8 cellular contexts compared by ENCODE assay signal in the genomic region with DNA sequence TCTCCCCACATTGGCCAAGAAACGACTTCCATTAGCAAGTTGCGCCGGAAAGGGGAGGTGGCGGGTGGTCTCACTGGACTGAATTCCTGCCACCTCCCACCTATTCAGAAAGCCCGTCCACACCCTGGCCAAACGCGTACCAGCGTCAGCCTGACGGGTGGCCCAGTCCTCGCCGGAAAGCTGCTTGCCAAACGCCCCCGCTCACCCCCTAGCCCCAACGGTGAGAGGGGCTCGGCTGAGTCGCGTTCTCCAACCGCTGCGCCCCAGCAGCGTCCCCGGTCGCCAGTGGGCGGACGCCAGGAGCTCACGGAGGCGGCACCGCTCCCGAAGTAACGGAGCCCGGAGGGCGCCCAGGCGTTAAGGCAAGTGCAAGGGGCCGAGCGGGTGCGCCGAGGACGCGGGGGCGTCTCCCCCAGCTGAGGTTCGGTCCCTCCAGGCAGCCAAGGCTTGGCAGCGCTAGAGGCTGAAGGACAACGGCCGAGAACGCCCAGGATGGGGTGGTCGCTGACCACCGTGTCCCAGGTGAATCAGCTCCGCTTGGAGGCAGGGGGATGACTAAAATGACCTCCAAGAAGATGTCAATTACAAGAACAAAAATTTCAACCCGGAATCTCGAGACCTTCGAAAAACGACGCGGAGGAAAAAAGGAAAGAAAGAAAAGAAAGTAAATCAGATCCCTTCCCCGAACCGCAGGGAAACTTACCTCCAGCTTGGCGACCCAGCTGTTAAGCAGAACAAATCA.
DNase-seq lines count a peak whose midpoint lies in the region; ATAC-seq, FAIRE-seq and TF ChIP-seq lines count a peak whose summit lies in the region.

No MANE protein-coding gene starts in this region.

- no peak for TF ChIP-seq CTCF in KMS-11 (conservative IDR thresholded peaks at IDR 0.05; ENCODE audit: low read depth, low read length)
- no peak for TF ChIP-seq CTCF in K562 (IDR thresholded peaks at IDR 0.05 in 2 of 3, conservative IDR thresholded peaks at IDR 0.05 in 1 of 3; ENCODE audit: insufficient read depth in 2 of 3, low read depth in 1 of 3, low read length in 3 of 3)

- POLR2A ChIA-PET in K562 (lab: Yijun Ruan, JAX) = no interaction called here

- peak overlapping the region; percentile 80 for H3K4me2 ChIP-seq in KMS-11
- H3K4me2 ChIP-seq in K562 (ENCODE audit: insufficient read depth, low read length) = no peak overlapping the region

- peak overlapping the region; percentile 83 for H3K9ac ChIP-seq in KMS-11
- no peak overlapping the region; a peak in 1 of 4 replicates for H3K9ac ChIP-seq in K562 (ENCODE audit: insufficient read depth in 1 of 2, low read depth in 2 of 2, low read length in 2 of 2)

- ATAC-seq in K562 = no peak
- no peak for ATAC-seq in HG02970 (IDR thresholded peaks at IDR 0.05; ENCODE audit: low FRiP score, unreplicated experiment)
- no peak for ATAC-seq in GM21786 (IDR thresholded peaks at IDR 0.05; ENCODE audit: unreplicated experiment)

- H3K79me2 ChIP-seq in KMS-11 (ENCODE audit: insufficient read depth, low read depth) (peaks cover 57% of the 10 kb centered on the region), K562 (ENCODE audit: control insufficient read depth, insufficient read depth, low read length) (no peaks in the 10 kb centered on the region)

- H3K27ac ChIP-seq in KMS-11 (peak overlapping the region; percentile 97), K562 (ENCODE audit: extremely low read depth, low read depth, low read length) (no peak overlapping the region), layer of hippocampus (ENCODE audit: low read depth, low read length) (peak overlapping the region; percentile 66), substantia nigra (ENCODE audit: low read depth, low read length, poor library complexity, severe bottlenecking) (peak overlapping the region; percentile 49)

- H3K4me1 ChIP-seq in KMS-11 (ENCODE audit: low read depth, poor library complexity, severe bottlenecking) (peaks cover 29% of the 10 kb centered on the region), K562 (replicated peaks in 1 of 2; ENCODE audit: control insufficient read depth in 2 of 2, insufficient read depth in 2 of 2, low read length in 2 of 2) (peaks cover 0 to 13% of the 10 kb centered on the region in 2 experiments; a peak in 2 of 5 replicates)

- no peaks in the 10 kb centered on the region for H4K20me1 ChIP-seq in KMS-11 (ENCODE audit: insufficient read depth)
- peaks cover 5% of the 10 kb centered on the region; the same call in 1 of the 2 replicates for H4K20me1 ChIP-seq in K562 (replicated peaks; ENCODE audit: control insufficient read depth, insufficient read depth, low read length)

- H3K4me3 ChIP-seq in KMS-11 (IDR thresholded peaks at IDR 0.05; ENCODE audit: insufficient read depth, low read depth, low read length) (no peak overlapping the region), K562 (no peak overlapping the region)

- TF ChIP-seq RAD21 in K562 (CRISPR knock-in tag; conservative IDR thresholded peaks at IDR 0.05 in 1 of 2, IDR thresholded peaks at IDR 0.05 in 1 of 2) = no peak

- CTCF ChIA-PET in K562 (lab: Yijun Ruan, JAX; ENCODE audit: low intra/inter-chr PET ratio) = no interaction called here

- 19% methylated on average over 32 of the region's 56 CpGs for WGBS in K562 (ENCODE audit: insufficient coverage, low coverage, missing lambda C conversion rate)

- no peak for FAIRE-seq in K562 (lab: Jason Lieb, UNC)

- peaks cover 3% of the 10 kb centered on the region for H3K9me1 ChIP-seq in K562 (ENCODE audit: control insufficient read depth, insufficient read depth, low read length)

- BruUV-seq in K562 (replicated peaks; lab: Mats Ljungman, UMichigan) = no TSS peak

- H2AFZ ChIP-seq in KMS-11 (ENCODE audit: low read depth) (peak overlapping the region; percentile 65), K562 (ENCODE audit: low read depth, low read length) (no peak overlapping the region)

- intact Hi-C loops in K562 (cut with micrococcal nuclease) = no loop called here

- no peaks in the 10 kb centered on the region for H3K36me3 ChIP-seq in KMS-11 (ENCODE audit: insufficient read depth)
- H3K36me3 ChIP-seq in K562 (ENCODE audit: control insufficient read depth, insufficient read depth, low read length) = no peaks in the 10 kb centered on the region

- DNase-seq in COR-L47 (lab: John Stamatoyannopoulos, UW) (peak; percentile 30), K562 (ENCODE audit: extremely low read depth in 1 of 4, low spot score in 3 of 4) (no peak), substantia nigra (lab: John Stamatoyannopoulos, UW) (peak in 2 of 49 donors; percentile 37 to 82), NCI-H526 treated with DMSO at 0.1 percent for 48 hours (lab: John Stamatoyannopoulos, UW) (no peak)

- no peak for TF ChIP-seq EP300 in K562 (IDR thresholded peaks at IDR 0.05; ENCODE audit: low read length)

- H3K9me3 ChIP-seq in K562 (replicated peaks; ENCODE audit: control insufficient read depth, insufficient read depth, low read depth, low read length) = no peaks in the 10 kb centered on the region

- in situ Hi-C loops in K562 (cut with MboI) = no loop called here

- H3K27me3 ChIP-seq in KMS-11 (ENCODE audit: insufficient read depth, low read depth) (peaks cover 14% of the 10 kb centered on the region), K562 (ENCODE audit: control insufficient read depth in 2 of 2, insufficient read depth in 2 of 2, low read length in 2 of 2) (peaks cover 21 to 54% of the 10 kb centered on the region in 2 experiments; a peak in 4 of 5 replicates), layer of hippocampus (ENCODE audit: control insufficient read depth, insufficient read depth, low read length) (peaks cover 16% of the 10 kb centered on the region)

- no peak for TF ChIP-seq POLR2A in K562 (conservative IDR thresholded peaks at IDR 0.05)

TF ChIP-seq in K562, 482 proteins besides CTCF, POLR2A, EP300 and RAD21:
- TF ChIP-seq BACH1 (tag; IDR thresholded peaks at IDR 0.05) = no peak
- TF ChIP-seq EGR1 (conservative IDR thresholded peaks at IDR 0.05) = 0 out of 2 replicates have a peak, but pooled peaks have one; percentile 22
- TF ChIP-seq, protein P1, sequence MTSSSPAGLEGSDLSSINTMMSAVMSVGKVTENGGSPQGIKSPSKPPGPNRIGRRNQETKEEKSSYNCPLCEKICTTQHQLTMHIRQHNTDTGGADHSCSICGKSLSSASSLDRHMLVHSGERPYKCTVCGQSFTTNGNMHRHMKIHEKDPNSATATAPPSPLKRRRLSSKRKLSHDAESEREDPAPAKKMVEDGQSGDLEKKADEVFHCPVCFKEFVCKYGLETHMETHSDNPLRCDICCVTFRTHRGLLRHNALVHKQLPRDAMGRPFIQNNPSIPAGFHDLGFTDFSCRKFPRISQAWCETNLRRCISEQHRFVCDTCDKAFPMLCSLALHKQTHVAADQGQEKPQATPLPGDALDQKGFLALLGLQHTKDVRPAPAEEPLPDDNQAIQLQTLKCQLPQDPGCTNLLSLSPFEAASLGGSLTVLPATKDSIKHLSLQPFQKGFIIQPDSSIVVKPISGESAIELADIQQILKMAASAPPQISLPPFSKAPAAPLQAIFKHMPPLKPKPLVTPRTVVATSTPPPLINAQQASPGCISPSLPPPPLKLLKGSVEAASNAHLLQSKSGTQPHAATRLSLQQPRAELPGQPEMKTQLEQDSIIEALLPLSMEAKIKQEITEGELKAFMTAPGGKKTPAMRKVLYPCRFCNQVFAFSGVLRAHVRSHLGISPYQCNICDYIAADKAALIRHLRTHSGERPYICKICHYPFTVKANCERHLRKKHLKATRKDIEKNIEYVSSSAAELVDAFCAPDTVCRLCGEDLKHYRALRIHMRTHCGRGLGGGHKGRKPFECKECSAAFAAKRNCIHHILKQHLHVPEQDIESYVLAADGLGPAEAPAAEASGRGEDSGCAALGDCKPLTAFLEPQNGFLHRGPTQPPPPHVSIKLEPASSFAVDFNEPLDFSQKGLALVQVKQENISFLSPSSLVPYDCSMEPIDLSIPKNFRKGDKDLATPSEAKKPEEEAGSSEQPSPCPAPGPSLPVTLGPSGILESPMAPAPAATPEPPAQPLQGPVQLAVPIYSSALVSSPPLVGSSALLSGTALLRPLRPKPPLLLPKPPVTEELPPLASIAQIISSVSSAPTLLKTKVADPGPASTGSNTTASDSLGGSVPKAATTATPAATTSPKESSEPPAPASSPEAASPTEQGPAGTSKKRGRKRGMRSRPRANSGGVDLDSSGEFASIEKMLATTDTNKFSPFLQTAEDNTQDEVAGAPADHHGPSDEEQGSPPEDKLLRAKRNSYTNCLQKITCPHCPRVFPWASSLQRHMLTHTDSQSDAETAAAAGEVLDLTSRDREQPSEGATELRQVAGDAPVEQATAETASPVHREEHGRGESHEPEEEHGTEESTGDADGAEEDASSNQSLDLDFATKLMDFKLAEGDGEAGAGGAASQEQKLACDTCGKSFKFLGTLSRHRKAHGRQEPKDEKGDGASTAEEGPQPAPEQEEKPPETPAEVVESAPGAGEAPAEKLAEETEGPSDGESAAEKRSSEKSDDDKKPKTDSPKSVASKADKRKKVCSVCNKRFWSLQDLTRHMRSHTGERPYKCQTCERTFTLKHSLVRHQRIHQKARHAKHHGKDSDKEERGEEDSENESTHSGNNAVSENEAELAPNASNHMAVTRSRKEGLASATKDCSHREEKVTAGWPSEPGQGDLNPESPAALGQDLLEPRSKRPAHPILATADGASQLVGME (CRISPR knock-in tag; IDR thresholded peaks at IDR 0.05) = no peak
- no peak; the same call in 1 of the 2 replicates for TF ChIP-seq NR2C1 (IDR thresholded peaks at IDR 0.05)
- peak; percentile 63 for TF ChIP-seq NR2C1 (tag; IDR thresholded peaks at IDR 0.05)
